Comparison of ENCODE assay signal across 10 cellular contexts in genomic region chr20:64188682-64189529, GRCh38. TPM values are rescaled to one million over a fixed set of nuclear protein-coding genes. Genes with fewer than 3 reads are reported as not detected.
DNase-seq lines count a peak whose midpoint lies in the region; ATAC-seq and TF ChIP-seq lines count a peak whose summit lies in the region.
"Had no signal": no experiment of that assay in that cellular context is flagged by ENCODE, and none has a peak within 500 bp of the region (broad histone marks: within the 10 kb centered on the region; RNA-seq: fewer than 3 reads in every experiment).

No MANE protein-coding gene starts in this region.

- TF ChIP-seq CTCF in mucosa of descending colon (IDR thresholded peaks at IDR 0.05): no peak

- H3K27ac ChIP-seq in ectodermal cell (ENCODE audit: insufficient read depth, low read depth, low read length, poor library complexity, severe bottlenecking): peak overlapping the region; percentile 64
- H3K27ac ChIP-seq: vagina had no signal

- DNase-seq in H7 (peak; percentile 77), NCI-H526 (lab: John Stamatoyannopoulos, UW) (peak; percentile 98 to 99), mucosa of descending colon (peak in 2 of 3 donors; percentile 19 to 35), T-helper 1 cell (no peak)
- no peak for DNase-seq in stimulated activated CD4-positive, alpha-beta T cell treated with anti-CD3 and anti-CD28 coated beads, Interleukin-12 subunit alpha, Interleukin-12 subunit beta, amount 100 ng/mL, for 4 hours
- DNase-seq: NCI-H510A treated with DMSO at 0.1 percent for 48 hours had no signal

- H3K36me3 ChIP-seq in H7 (replicated peaks; ENCODE audit: control insufficient read depth, insufficient read depth, low read length) (no peaks in the 10 kb centered on the region), ectodermal cell (ENCODE audit: control insufficient read depth, insufficient read depth, low read length) (no peaks in the 10 kb centered on the region), mucosa of descending colon (ENCODE audit: low read depth) (no peaks in the 10 kb centered on the region)
- H3K36me3 ChIP-seq: vagina had no signal

- intact Hi-C loops in mucosa of descending colon (cut with DNase I, micrococcal nuclease): no loop called here

- ATAC-seq in mucosa of descending colon (peak; percentile 89), HG03139 (IDR thresholded peaks at IDR 0.05; ENCODE audit: unreplicated experiment) (no peak), GM21528 (IDR thresholded peaks at IDR 0.05; ENCODE audit: low FRiP score, unreplicated experiment) (no peak)

- no peak overlapping the region for H3K4me3 ChIP-seq in H7 (ENCODE audit: insufficient read depth, low read depth, low read length)
- H3K4me3 ChIP-seq in ectodermal cell (ENCODE audit: insufficient read depth, low read depth, low read length): no peak overlapping the region
- no peak overlapping the region for H3K4me3 ChIP-seq in mucosa of descending colon
- H3K4me3 ChIP-seq: vagina had no signal

- no peaks in the 10 kb centered on the region for H3K9me3 ChIP-seq in ectodermal cell (ENCODE audit: control insufficient read depth, low read length)
- no peaks in the 10 kb centered on the region for H3K9me3 ChIP-seq in mucosa of descending colon
- H3K9me3 ChIP-seq: vagina had no signal

- H3K27me3 ChIP-seq in H7 (ENCODE audit: control insufficient read depth, insufficient read depth, low read length) (no peaks in the 10 kb centered on the region), ectodermal cell (ENCODE audit: control insufficient read depth, insufficient read depth, low read length, poor library complexity, severe bottlenecking) (no peaks in the 10 kb centered on the region)
- H3K27me3 ChIP-seq: vagina had no signal

- WGBS in ectodermal cell, 2 experiments: 57% methylated on average over 21 of the region's 21 CpGs

- H3K4me1 ChIP-seq in ectodermal cell (ENCODE audit: control insufficient read depth, insufficient read depth, low read length) (peaks cover 24% of the 10 kb centered on the region), mucosa of descending colon (ENCODE audit: low read depth) (no peaks in the 10 kb centered on the region)
- H3K4me1 ChIP-seq: vagina had no signal

RNA-seq across cellular contexts. Expression of gene MYT1, which starts 24.7 kb away (rescaled TPM):
- 0.69 and 2.1 TPM in 2 replicates for total RNA-seq in H7 (2014; rRNA removed; shearing (Covaris generic))
- 1.7 TPM for polyA plus RNA-seq in ectodermal cell (2013, experiment 1 of 4)
- polyA plus RNA-seq in ectodermal cell (2013, experiment 2 of 4): 1.9 TPM
- 1.4 TPM for polyA plus RNA-seq in ectodermal cell (2013, experiment 3 of 4)
- polyA plus RNA-seq in ectodermal cell (2013, experiment 4 of 4): 1.8 TPM
- under 1 TPM; 0.12 to 0.76 (median 0.14) TPM for total RNA-seq in mucosa of descending colon
- total RNA-seq: vagina had no signal

Comparison
In these comparisons a context has a peak if more than half of its experiments do, and no peak if none do; other contexts are left out.
1. DNase-seq: peak in H7 (single experiment), NCI-H526 (2 of 2) and mucosa of descending colon (2 of 3); none in T-helper 1 cell (0 of 5) and stimulated activated CD4-positive, alpha-beta T cell treated with anti-CD3 and anti-CD28 coated beads, Interleukin-12 subunit alpha, Interleukin-12 subunit beta, amount 100 ng/mL, for 4 hours (single experiment).